Comparison of ENCODE assay signal across 19 cellular contexts in genomic region chr19:28516415-28516872, GRCh38.
DNase-seq lines count a peak whose midpoint lies in the region; ATAC-seq, FAIRE-seq and TF ChIP-seq lines count a peak whose summit lies in the region.
"Had no signal": no experiment of that assay in that cellular context is flagged by ENCODE, and none has a peak within 500 bp of the region (broad histone marks: within the 10 kb centered on the region; RNA-seq: fewer than 3 reads in every experiment).

No MANE protein-coding gene starts in this region.

- H3K56ac ChIP-seq in H9 (ENCODE audit: insufficient read length, low read depth, low read length), result no peak overlapping the region

- no peak overlapping the region for H3K18ac ChIP-seq in H9 (ENCODE audit: insufficient read length, low read depth, low read length)

- peaks cover 18% of the 10 kb centered on the region for H3F3A ChIP-seq in MM.1S (ENCODE audit: insufficient read depth, low read length)

- TF ChIP-seq CTCF in GM12865 (IDR thresholded peaks at IDR 0.05; ENCODE audit: insufficient read depth, low read depth, low read length, missing control alignments) (no peak), MM.1S (IDR thresholded peaks at IDR 0.05; ENCODE audit: low read length) (no peak), A673 (conservative IDR thresholded peaks at IDR 0.05; ENCODE audit: low read depth, low read length) (no peak), H9 (conservative IDR thresholded peaks at IDR 0.05) (no peak)

- no peaks in the 10 kb centered on the region for H3K9me3 Mint-ChIP-seq in stimulated activated naive B cell treated with anti-CD40 and anti-IgM and Interleukin-4, amounts not matched to agents 10 μg/mL and 1 μg/mL and 100 μg/mL, for 72 hours
- no peaks in the 10 kb centered on the region; a peak in 1 of 5 replicates for H3K9me3 Mint-ChIP-seq in H9
- H3K9me3 Mint-ChIP-seq: CD4-positive, alpha-beta T cell had no signal

- H3K27ac ChIP-seq in MM.1S (ENCODE audit: low read length) (peak overlapping the region; percentile 84; the same call in 1 of the 2 replicates), A673 (ENCODE audit: low read depth, low read length, poor library complexity, severe bottlenecking) (no peak overlapping the region), H9 (ENCODE audit: insufficient read length, low read depth, low read length) (no peak overlapping the region)
- H3K27ac ChIP-seq: C4-2B, GM23248 had no signal

- H3K27me3 Mint-ChIP-seq in stimulated activated naive B cell treated with anti-CD40 and anti-IgM and Interleukin-4, amounts not matched to agents 10 μg/mL and 1 μg/mL and 100 μg/mL, for 72 hours, result no peaks in the 10 kb centered on the region
- H3K27me3 Mint-ChIP-seq in H9 (ENCODE audit: low read depth), result peaks cover 3% of the 10 kb centered on the region; the same call in 1 of the 2 replicates
- H3K27me3 Mint-ChIP-seq: IgD-negative memory B cell had no signal

- CTCF ChIA-PET in A673 (lab: Charles Lee), result no interaction called here

- no peaks in the 10 kb centered on the region for H3K36me3 Mint-ChIP-seq in stimulated activated naive B cell treated with anti-CD40 and anti-IgM and Interleukin-4, amounts not matched to agents 10 μg/mL and 1 μg/mL and 100 μg/mL, for 72 hours
- no peaks in the 10 kb centered on the region; a peak in 2 of 7 replicates for H3K36me3 Mint-ChIP-seq in H9 (ENCODE audit: insufficient read depth in 1 of 3, low read depth in 3 of 3)
- H3K36me3 Mint-ChIP-seq: IgD-negative memory B cell had no signal

- H3K23me2 ChIP-seq in H9 (ENCODE audit: insufficient read length, low read depth, low read length, poor library complexity, severe bottlenecking), result no peaks in the 10 kb centered on the region

- H3K9me3 ChIP-seq in MM.1S (replicated peaks; ENCODE audit: insufficient read depth, low read length), result no peaks in the 10 kb centered on the region
- peaks cover 5% of the 10 kb centered on the region for H3K9me3 ChIP-seq in A673 (ENCODE audit: low read depth, low read length, poor library complexity, severe bottlenecking)
- H3K9me3 ChIP-seq in H9 (ENCODE audit: control insufficient read depth, low read depth, low read length), result no peaks in the 10 kb centered on the region
- H3K9me3 ChIP-seq: Caco-2 had no signal

- H3K4me1 Mint-ChIP-seq in stimulated activated naive B cell treated with anti-CD40 and anti-IgM and Interleukin-4, amounts not matched to agents 10 μg/mL and 1 μg/mL and 100 μg/mL, for 72 hours, result no peaks in the 10 kb centered on the region
- H3K4me1 Mint-ChIP-seq in H9, result peaks cover 21 to 27% of the 10 kb centered on the region in 2 experiments
- H3K4me1 Mint-ChIP-seq: IgD-negative memory B cell had no signal

- 0 out of 2 replicates have a peak, but pooled peaks cover 4% of the 10 kb centered on the region for H3K36me3 ChIP-seq in MM.1S (replicated peaks; ENCODE audit: insufficient read depth, low read length)
- no peaks in the 10 kb centered on the region for H3K36me3 ChIP-seq in A673 (ENCODE audit: insufficient read depth, low read length, poor library complexity, severe bottlenecking)

- ATAC-seq in stimulated activated naive B cell treated with anti-CD40 and anti-IgM and Interleukin-4, amounts not matched to agents 10 μg/mL and 1 μg/mL and 100 μg/mL, for 72 hours (replicated peaks), result peak; percentile 31 to 46
- ATAC-seq: HepG2 had no signal

- WGBS in H9 (ENCODE audit: extremely low coverage, insufficient read length, low lambda C conversion rate), result no CpG with 5 or more reads among the region's 2 CpGs

- H3K4me2 ChIP-seq in MM.1S (ENCODE audit: low read depth, low read length) (peak overlapping the region; percentile 87), H9 (ENCODE audit: insufficient read depth, insufficient read length, low read length) (no peak overlapping the region)

- H3K14ac ChIP-seq in H9 (ENCODE audit: insufficient read depth, low read length), result no peak overlapping the region

- H2BK15ac ChIP-seq in H9 (ENCODE audit: low read depth, low read length), result no peak overlapping the region

- H3K4ac ChIP-seq in H9 (ENCODE audit: low read depth, low read length), result no peak overlapping the region

- no peak overlapping the region for H2BK20ac ChIP-seq in H9 (ENCODE audit: low read depth, low read length, poor library complexity, severe bottlenecking)

- H4K20me1 ChIP-seq in MM.1S (ENCODE audit: insufficient read depth, low read length) (no peaks in the 10 kb centered on the region), H9 (ENCODE audit: control insufficient read depth, insufficient read depth, insufficient read length) (no peaks in the 10 kb centered on the region)

- no peak overlapping the region for H3K4me3 Mint-ChIP-seq in stimulated activated naive B cell treated with anti-CD40 and anti-IgM and Interleukin-4, amounts not matched to agents 10 μg/mL and 1 μg/mL and 100 μg/mL, for 72 hours
- H3K4me3 Mint-ChIP-seq in H9, result no peak overlapping the region
- H3K4me3 Mint-ChIP-seq: CD4-positive, alpha-beta T cell; IgD-negative memory B cell had no signal

- no peak overlapping the region for H2BK5ac ChIP-seq in H9 (ENCODE audit: insufficient read length, low read length)

- H4K91ac ChIP-seq in H9 (ENCODE audit: insufficient read length, low read depth, low read length), result no peak overlapping the region

- intact Hi-C loops in A673 (cut with micrococcal nuclease; ENCODE audit: unreplicated experiment), result no loop called here

- no peak overlapping the region for H3K23ac ChIP-seq in H9 (ENCODE audit: insufficient read length, low read depth, low read length)

- no peak overlapping the region for H2AFZ ChIP-seq in MM.1S (ENCODE audit: low read length)
- no peak overlapping the region for H2AFZ ChIP-seq in H9 (ENCODE audit: low read length)
- H2AFZ ChIP-seq: GM23248 had no signal

- H4K5ac ChIP-seq in H9 (ENCODE audit: insufficient read length, low read depth, low read length), result no peak overlapping the region

- no peak overlapping the region for H4K8ac ChIP-seq in H9 (replicated peaks; ENCODE audit: insufficient read length, low read depth, low read length)

- H2AK5ac ChIP-seq in H9 (ENCODE audit: insufficient read length, low read length), result no peak overlapping the region

- no peaks in the 10 kb centered on the region for H3K79me1 ChIP-seq in H9 (ENCODE audit: insufficient read depth, low read depth, low read length, poor library complexity, severe bottlenecking)

- no TSS peak for BruUV-seq in A673 (replicated peaks; lab: Mats Ljungman, UMichigan)

- H3K4me3 ChIP-seq in GM12865 (ENCODE audit: low read depth, low read length) (no peak overlapping the region), MM.1S (ENCODE audit: low read length) (peak overlapping the region; percentile 56), A673 (ENCODE audit: low read depth, low read length, poor library complexity, severe bottlenecking) (no peak overlapping the region)
- H3K4me3 ChIP-seq: GM23248 had no signal

- H3K4me1 ChIP-seq in MM.1S (ENCODE audit: low read length), result peaks cover 20% of the 10 kb centered on the region
- no peaks in the 10 kb centered on the region for H3K4me1 ChIP-seq in A673 (ENCODE audit: insufficient read depth, low read length, poor library complexity, severe bottlenecking)
- H3K4me1 ChIP-seq in H9 (ENCODE audit: insufficient read depth, low read length), result peaks cover 1% of the 10 kb centered on the region; the same call in 1 of the 2 replicates
- H3K4me1 ChIP-seq: Caco-2 had no signal

- H2BK120ac ChIP-seq in H9 (ENCODE audit: low read depth, low read length, poor library complexity, severe bottlenecking), result no peak overlapping the region

- H3K9me2 ChIP-seq in MM.1S (replicated peaks; ENCODE audit: insufficient read depth, low read length), result no peaks in the 10 kb centered on the region

- no peak overlapping the region for H3T11ph ChIP-seq in H9 (ENCODE audit: low read length)

- H3K79me2 ChIP-seq in MM.1S (ENCODE audit: low read length), result peaks cover 31% of the 10 kb centered on the region
- no peaks in the 10 kb centered on the region for H3K79me2 ChIP-seq in H9 (ENCODE audit: insufficient read depth, low read length)

- H3K27ac Mint-ChIP-seq in stimulated activated naive B cell treated with anti-CD40 and anti-IgM and Interleukin-4, amounts not matched to agents 10 μg/mL and 1 μg/mL and 100 μg/mL, for 72 hours, result no peak overlapping the region
- H3K27ac Mint-ChIP-seq in H9, result no peak overlapping the region
- H3K27ac Mint-ChIP-seq: CD4-positive, alpha-beta T cell; IgD-negative memory B cell had no signal

- peak; percentile 82 for FAIRE-seq in islet of Langerhans (lab: Jason Lieb, UNC)
- FAIRE-seq: D721Med, G401.6, GM12892, GM18507, HepG2 had no signal

- POLR2A ChIA-PET in A673 (lab: Charles Lee; ENCODE audit: low non-redundant PET), result no interaction called here

- H3K9ac ChIP-seq in MM.1S (ENCODE audit: low read length) (peak overlapping the region; percentile 64; the same call in 1 of the 2 replicates), H9 (ENCODE audit: extremely low read depth, insufficient read length, low read length) (no peak overlapping the region)
- H3K9ac ChIP-seq: GM23248 had no signal

- peak; percentile 4 for DNase-seq in GM12865 (ENCODE audit: low read depth)
- DNase-seq in MM.1S, result peak; percentile 88
- DNase-seq in stimulated activated naive B cell treated with anti-CD40 and anti-IgM and Interleukin-4, amounts not matched to agents 10 μg/mL and 1 μg/mL and 100 μg/mL, for 72 hours, result no peak
- DNase-seq in activated effector memory CD4-positive, alpha-beta T cell treated with anti-CD3 and anti-CD28 coated beads, Interleukin-2, amount 50 U/mL, for 16 hours, result no peak
- DNase-seq in A673 (ENCODE audit: low spot score), result no peak
- DNase-seq in H9, result no peak
- DNase-seq: AML-193; Caco-2; CD4-positive, alpha-beta T cell; GM23248; HCEC 1CT had no signal

- H3K27me3 ChIP-seq in MM.1S (replicated peaks; ENCODE audit: insufficient read depth, low read length) (no peaks in the 10 kb centered on the region), A673 (replicated peaks; ENCODE audit: insufficient read depth, low read depth, low read length, poor library complexity) (no peaks in the 10 kb centered on the region), H9 (ENCODE audit: insufficient read depth, low read length) (no peaks in the 10 kb centered on the region)

- H2BK12ac ChIP-seq in H9 (ENCODE audit: insufficient read length, low read depth, low read length), result no peak overlapping the region

Comparison
In these comparisons a context has a peak if more than half of its experiments do, and no peak if none do; other contexts are left out.
1. DNase-seq: peak in GM12865 (single experiment) and MM.1S (single experiment); none in stimulated activated naive B cell treated with anti-CD40 and anti-IgM and Interleukin-4, amounts not matched to agents 10 μg/mL and 1 μg/mL and 100 μg/mL, for 72 hours (single experiment), activated effector memory CD4-positive, alpha-beta T cell treated with anti-CD3 and anti-CD28 coated beads, Interleukin-2, amount 50 U/mL, for 16 hours (single experiment), A673 (single experiment) and H9 (single experiment).